13 cellular contexts compared by ENCODE assay signal in genomic region chr15:69034352-69034751, GRCh38. TPM values are rescaled to one million over a fixed set of nuclear protein-coding genes. Genes with fewer than 3 reads are reported as not detected.
DNase-seq lines count a peak whose midpoint lies in the region; ATAC-seq and TF ChIP-seq lines count a peak whose summit lies in the region.
"Had no signal": no experiment of that assay in that cellular context is flagged by ENCODE, and none has a peak within 500 bp of the region (broad histone marks: within the 10 kb centered on the region; RNA-seq: fewer than 3 reads in every experiment).

No MANE protein-coding gene starts in this region.

- in situ Hi-C loops in brain microvascular endothelial cell (cut with HindIII; ENCODE audit: low pct_ligation_motif_present, low sequenced_read_pairs) = no loop called here

- no peak for TF ChIP-seq EP300 in ovary (IDR thresholded peaks at IDR 0.05)

- H3K27ac ChIP-seq in brain microvascular endothelial cell = no peak overlapping the region
- H3K27ac ChIP-seq in osteoblast (ENCODE audit: low read depth, low read length) = peak overlapping the region; percentile 8
- no peak overlapping the region for H3K27ac ChIP-seq in right cardiac atrium (ENCODE audit: low read length)
- no peak overlapping the region for H3K27ac ChIP-seq in ovary
- H3K27ac ChIP-seq: cardiac muscle cell had no signal

- no peaks in the 10 kb centered on the region for H3K79me2 ChIP-seq in osteoblast (ENCODE audit: insufficient read depth, low read length)

- intact Hi-C loops in right cardiac atrium (cut with DNase I) (no loop called here), ovary (cut with DNase I) (no loop called here)

- DNase-seq in SIG-M5 treated with dmso at 0.1 percent for 504 hours (lab: John Stamatoyannopoulos, UW; ENCODE audit: unreplicated experiment) (peak; percentile 5), SIG-M5 (lab: John Stamatoyannopoulos, UW) (no peak), M059J (ENCODE audit: low read depth) (peak; percentile 95), brain microvascular endothelial cell (peak; percentile 62), osteoblast (ENCODE audit: insufficient read length, low spot score, missing footprints) (peak; percentile 98), right cardiac atrium (no peak), ovary (no peak), GM10266 (ENCODE audit: extremely low spot score) (no peak)
- DNase-seq: activated CD8-positive, alpha-beta memory T cell treated with anti-CD3 and anti-CD28 coated beads, Interleukin-2, amount 10 ng/mL, durations not matched to agents 7 days and 5 days; H7; NCI-H1048 had no signal

- H3K4me2 ChIP-seq in osteoblast (ENCODE audit: insufficient read depth, low read length) = no peak overlapping the region

- H3K9me3 ChIP-seq in osteoblast (ENCODE audit: low read depth, low read length) (no peaks in the 10 kb centered on the region), right cardiac atrium (ENCODE audit: control insufficient read depth, low read length) (no peaks in the 10 kb centered on the region), ovary (no peaks in the 10 kb centered on the region)

- TF ChIP-seq CTCF in brain microvascular endothelial cell (IDR thresholded peaks at IDR 0.05; ENCODE audit: low read depth, low read length, missing control alignments) (no peak), osteoblast (IDR thresholded peaks at IDR 0.05; ENCODE audit: extremely low read depth, low read depth, low read length) (no peak), ovary (IDR thresholded peaks at IDR 0.05) (no peak), GM10266 (IDR thresholded peaks at IDR 0.05; ENCODE audit: control insufficient read depth, insufficient read depth, low read depth, missing control alignments) (no peak)

- ATAC-seq in right cardiac atrium = no peak
- ATAC-seq: activated CD8-positive, alpha-beta memory T cell treated with anti-CD3 and anti-CD28 coated beads, Interleukin-2, amount 10 ng/mL, durations not matched to agents 7 days and 5 days had no signal

- H3K36me3 ChIP-seq in brain microvascular endothelial cell (replicated peaks) (no peaks in the 10 kb centered on the region), osteoblast (ENCODE audit: insufficient read depth, low read length) (no peaks in the 10 kb centered on the region), ovary (no peaks in the 10 kb centered on the region)
- H3K36me3 ChIP-seq: cardiac muscle cell had no signal

- no peak overlapping the region for H2AFZ ChIP-seq in osteoblast (ENCODE audit: low read length)

- H4K20me1 ChIP-seq in osteoblast (ENCODE audit: insufficient read depth, low read length) = no peaks in the 10 kb centered on the region

- 61% methylated on average over 4 of the region's 4 CpGs for WGBS in right cardiac atrium
- 59 to 69% (median 60%) methylated on average over 4 of the region's 4 CpGs for WGBS in ovary, 3 donors

- H3K4me1 ChIP-seq in osteoblast (ENCODE audit: insufficient read depth, low read length) (peaks cover 24% of the 10 kb centered on the region), right cardiac atrium (ENCODE audit: control insufficient read depth, insufficient read depth, low read length) (peaks cover 3% of the 10 kb centered on the region), ovary (ENCODE audit: insufficient read depth) (no peaks in the 10 kb centered on the region)

- no peak overlapping the region for H3K4me3 ChIP-seq in brain microvascular endothelial cell (ENCODE audit: low read depth, low read length)
- no peak overlapping the region for H3K4me3 ChIP-seq in osteoblast (ENCODE audit: insufficient read depth, low read length)
- H3K4me3 ChIP-seq in right cardiac atrium (ENCODE audit: low read length) = no peak overlapping the region
- no peak overlapping the region for H3K4me3 ChIP-seq in ovary
- H3K4me3 ChIP-seq: cardiac muscle cell had no signal

- TF ChIP-seq POLR2A in ovary (IDR thresholded peaks at IDR 0.05) = no peak

- H3K27me3 ChIP-seq in brain microvascular endothelial cell (replicated peaks) (no peaks in the 10 kb centered on the region), osteoblast (ENCODE audit: insufficient read depth, low read length) (no peaks in the 10 kb centered on the region), right cardiac atrium (ENCODE audit: control insufficient read depth, insufficient read depth) (no peaks in the 10 kb centered on the region), ovary (no peaks in the 10 kb centered on the region)

RNA-seq across cellular contexts. Expression of gene NOX5, which starts 19.9 kb away (rescaled TPM):
- total RNA-seq in M059J (2014; rRNA removed; shearing (Covaris generic)) = 0.34 and 1.1 TPM in 2 replicates
- 0.29 and 0.36 TPM in 2 replicates for total RNA-seq in osteoblast
- total RNA-seq in right cardiac atrium = under 1 TPM in 3 of 4 donors, not detected in 1; 0.03 to 0.17 (median 0.06) TPM
- 0.09 TPM for polyA plus RNA-seq in right cardiac atrium
- total RNA-seq in ovary = 1 to 10 TPM in 1 of 7 donors, under 1 TPM in 5, not detected in 1; 0.10 to 1.5 (median 0.31) TPM
- polyA plus RNA-seq in ovary = 1 to 10 TPM in 1 of 2 donors, under 1 TPM in 1; 0.54 to 1.1 TPM
- total RNA-seq: A673, H7 had no signal

Comparison
In these comparisons a context has a peak if more than half of its experiments do, and no peak if none do; other contexts are left out.
1. DNase-seq: peak in SIG-M5 treated with dmso at 0.1 percent for 504 hours (single experiment), M059J (single experiment), brain microvascular endothelial cell (single experiment) and osteoblast (single experiment); none in SIG-M5 (single experiment), right cardiac atrium (0 of 3), ovary (0 of 5) and GM10266 (single experiment).